17 cellular contexts compared by ENCODE assay signal in the genomic region with DNA sequence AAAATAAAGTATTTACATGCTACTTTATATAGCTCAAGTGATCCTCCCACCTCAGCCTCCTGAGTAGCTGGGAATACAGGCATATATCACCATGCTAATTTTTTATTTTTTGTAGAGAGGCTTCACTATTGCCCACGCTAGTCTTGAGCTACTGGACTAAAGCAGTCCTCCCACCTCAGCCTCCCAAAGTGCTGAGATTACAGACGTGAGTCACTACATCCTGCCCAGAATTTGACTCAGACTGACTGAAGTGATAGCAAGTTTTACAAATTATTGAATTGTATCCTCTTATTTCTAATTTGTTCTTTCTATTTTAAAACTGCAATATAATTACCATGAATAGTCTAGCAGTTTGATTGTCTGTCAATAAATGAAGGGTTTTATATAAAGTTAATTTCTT.
A peak's percentile ranks its signal among the peaks of the same experiment; 100 is the strongest.
DNase-seq lines count a peak whose midpoint lies in the region; ATAC-seq, FAIRE-seq and TF ChIP-seq lines count a peak whose summit lies in the region.
"Had no signal": no experiment of that assay in that cellular context is flagged by ENCODE, and none has a peak within 500 bp of the region (broad histone marks: within the 10 kb centered on the region; RNA-seq: fewer than 3 reads in every experiment).

No MANE protein-coding gene starts in this region.

- H3K27me3 ChIP-seq in OCI-LY3 (ENCODE audit: low read depth, low read length) = no peaks in the 10 kb centered on the region
- H3K27me3 ChIP-seq in testis = no peaks in the 10 kb centered on the region
- H3K27me3 ChIP-seq in small intestine (ENCODE audit: control insufficient read depth in 2 of 2, insufficient read depth in 2 of 2, low read length in 2 of 2) = no peaks in the 10 kb centered on the region
- H3K27me3 ChIP-seq: esophagus muscularis mucosa, transverse colon had no signal

- no peak for DNase-seq in natural killer cell treated with Interleukin-12 subunit alpha and Interleukin-12 subunit beta and Interleukin-15 and Interleukin-18, amount 100 ng/mL, for 72 hours (ENCODE audit: low spot score)
- no peak for DNase-seq in natural killer cell
- no peak for DNase-seq in chondrocyte (ENCODE audit: low spot score)
- DNase-seq in testis = peak; percentile 26
- no peak for DNase-seq in small intestine
- no peak for DNase-seq in frontal cortex (ENCODE audit: low spot score in 2 of 2)
- DNase-seq in NCI-H510A (lab: John Stamatoyannopoulos, UW) = no peak
- DNase-seq: NCI-H1694, NCI-H69, transverse colon had no signal

- no peak overlapping the region for H3K4me3 Mint-ChIP-seq in natural killer cell treated with Interleukin-12 subunit alpha and Interleukin-12 subunit beta and Interleukin-15 and Interleukin-18, amount 100 ng/mL, for 72 hours
- H3K4me3 Mint-ChIP-seq in natural killer cell (no peak overlapping the region), chondrocyte (ENCODE audit: unreplicated experiment) (no peak overlapping the region)
- H3K4me3 Mint-ChIP-seq: activated naive CD4-positive, alpha-beta T cell treated with anti-CD3 and anti-CD28 coated beads, Interleukin-2, amount 50 U/mL, for 24 hours; IgD-negative memory B cell; T-helper 2 cell treated with Interferon-gamma antibody and Interleukin-4, amounts not matched to agents 5 μg/mL and 100 μg/mL, for 36 hours had no signal

- peak overlapping the region in 1 of 2 donors; percentile 15 for H3K27ac Mint-ChIP-seq in natural killer cell treated with Interleukin-12 subunit alpha and Interleukin-12 subunit beta and Interleukin-15 and Interleukin-18, amount 100 ng/mL, for 72 hours
- H3K27ac Mint-ChIP-seq in natural killer cell (no peak overlapping the region), chondrocyte (ENCODE audit: unreplicated experiment) (peak overlapping the region; percentile 41)
- H3K27ac Mint-ChIP-seq: activated naive CD4-positive, alpha-beta T cell treated with anti-CD3 and anti-CD28 coated beads, Interleukin-2, amount 50 U/mL, for 24 hours; T-helper 2 cell treated with Interferon-gamma antibody and Interleukin-4, amounts not matched to agents 5 μg/mL and 100 μg/mL, for 36 hours had no signal

- peaks cover 8 to 15% of the 10 kb centered on the region in 2 donors for H3K4me1 Mint-ChIP-seq in natural killer cell treated with Interleukin-12 subunit alpha and Interleukin-12 subunit beta and Interleukin-15 and Interleukin-18, amount 100 ng/mL, for 72 hours (ENCODE audit: low read depth in 2 of 2)
- H3K4me1 Mint-ChIP-seq in natural killer cell (peaks cover 0 to 8% of the 10 kb centered on the region in 2 donors), chondrocyte (ENCODE audit: low read depth) (peaks cover 18% of the 10 kb centered on the region)
- H3K4me1 Mint-ChIP-seq: activated naive CD4-positive, alpha-beta T cell treated with anti-CD3 and anti-CD28 coated beads, Interleukin-2, amount 50 U/mL, for 24 hours had no signal

- no peak for FAIRE-seq in small intestine (lab: Jason Lieb, UNC)
- no peak for FAIRE-seq in frontal cortex (lab: Jason Lieb, UNC)
- FAIRE-seq: colon had no signal

- H3K27me3 Mint-ChIP-seq in natural killer cell treated with Interleukin-12 subunit alpha and Interleukin-12 subunit beta and Interleukin-15 and Interleukin-18, amount 100 ng/mL, for 72 hours = no peaks in the 10 kb centered on the region
- H3K27me3 Mint-ChIP-seq in natural killer cell (ENCODE audit: low read depth in 2 of 2) (no peaks in the 10 kb centered on the region), chondrocyte (ENCODE audit: low read depth) (no peaks in the 10 kb centered on the region)
- H3K27me3 Mint-ChIP-seq: activated naive CD4-positive, alpha-beta T cell treated with anti-CD3 and anti-CD28 coated beads, Interleukin-2, amount 50 U/mL, for 24 hours; IgD-negative memory B cell had no signal

- H3K9ac ChIP-seq in OCI-LY3 (ENCODE audit: low read length) = no peak overlapping the region

- peak overlapping the region; percentile 41; the same call in 1 of the 2 replicates for H3K4me2 ChIP-seq in OCI-LY3 (ENCODE audit: low read length)

- TF ChIP-seq CTCF in natural killer cell (IDR thresholded peaks at IDR 0.05) = no peak
- no peak for TF ChIP-seq CTCF in OCI-LY3 (IDR thresholded peaks at IDR 0.05; ENCODE audit: low read depth, low read length)
- no peak for TF ChIP-seq CTCF in chondrocyte (IDR thresholded peaks at IDR 0.05)
- TF ChIP-seq CTCF in testis (IDR thresholded peaks at IDR 0.05) = no peak

- H3K36me3 ChIP-seq in OCI-LY3 (replicated peaks; ENCODE audit: low read depth, low read length) = peaks cover 15% of the 10 kb centered on the region
- no peaks in the 10 kb centered on the region for H3K36me3 ChIP-seq in testis (ENCODE audit: low read depth, missing control alignments)
- H3K36me3 ChIP-seq in small intestine (ENCODE audit: control insufficient read depth in 2 of 2, insufficient read depth in 2 of 2, low read length in 2 of 2) = peaks cover 2 to 5% of the 10 kb centered on the region in 2 donors

- no peaks in the 10 kb centered on the region for H3K9me3 Mint-ChIP-seq in natural killer cell treated with Interleukin-12 subunit alpha and Interleukin-12 subunit beta and Interleukin-15 and Interleukin-18, amount 100 ng/mL, for 72 hours
- no peaks in the 10 kb centered on the region for H3K9me3 Mint-ChIP-seq in natural killer cell
- H3K9me3 Mint-ChIP-seq in chondrocyte (ENCODE audit: low read depth) = no peaks in the 10 kb centered on the region
- H3K9me3 Mint-ChIP-seq: activated naive CD4-positive, alpha-beta T cell treated with anti-CD3 and anti-CD28 coated beads, Interleukin-2, amount 50 U/mL, for 24 hours; T-helper 2 cell treated with Interferon-gamma antibody and Interleukin-4, amounts not matched to agents 5 μg/mL and 100 μg/mL, for 36 hours had no signal

- WGBS in testis, 2 donors = 49 to 65% methylated on average over 2 of the region's 2 CpGs
- 57 to 80% (median 68%) methylated on average over 2 of the region's 2 CpGs for WGBS in small intestine, 3 donors

- peaks cover 43% of the 10 kb centered on the region for H3K4me1 ChIP-seq in OCI-LY3 (ENCODE audit: low read length)
- H3K4me1 ChIP-seq in testis = no peaks in the 10 kb centered on the region
- no peaks in the 10 kb centered on the region for H3K4me1 ChIP-seq in small intestine (ENCODE audit: control insufficient read depth in 2 of 2, insufficient read depth in 1 of 2, low read depth in 1 of 2, low read length in 1 of 2)
- H3K4me1 ChIP-seq: esophagus muscularis mucosa, transverse colon had no signal

- peaks cover 5% of the 10 kb centered on the region for H3K36me3 Mint-ChIP-seq in natural killer cell treated with Interleukin-12 subunit alpha and Interleukin-12 subunit beta and Interleukin-15 and Interleukin-18, amount 100 ng/mL, for 72 hours
- H3K36me3 Mint-ChIP-seq in natural killer cell (peaks cover 7% of the 10 kb centered on the region), chondrocyte (ENCODE audit: low read depth) (peaks cover 2% of the 10 kb centered on the region)

- H4K20me1 ChIP-seq in OCI-LY3 (ENCODE audit: insufficient read depth, low read length) = no peaks in the 10 kb centered on the region

- no peak overlapping the region for H3K4me3 ChIP-seq in OCI-LY3 (ENCODE audit: low read length)
- H3K4me3 ChIP-seq in testis = no peak overlapping the region
- H3K4me3 ChIP-seq in small intestine (ENCODE audit: low read depth in 1 of 2, low read length in 2 of 2) = no peak overlapping the region
- H3K4me3 ChIP-seq: esophagus muscularis mucosa, transverse colon had no signal

- H2AFZ ChIP-seq in OCI-LY3 (ENCODE audit: low read depth, low read length) = no peak overlapping the region

- ATAC-seq in natural killer cell treated with Interleukin-12 subunit alpha and Interleukin-12 subunit beta and Interleukin-15 and Interleukin-18, amount 100 ng/mL, for 72 hours = peak; percentile 63 to 73
- ATAC-seq in natural killer cell = no peak
- ATAC-seq: Right ventricle myocardium inferior had no signal

- no peaks in the 10 kb centered on the region for H3K79me2 ChIP-seq in OCI-LY3 (ENCODE audit: low read length)

- intact Hi-C loops in natural killer cell (cut with micrococcal nuclease) = no loop called here
- intact Hi-C loops in testis (cut with DNase I; ENCODE audit: low total_unique reads) = no loop called here

- 0 out of 2 replicates have a peak, but pooled peaks cover 6% of the 10 kb centered on the region for H3K9me3 ChIP-seq in OCI-LY3 (ENCODE audit: insufficient read depth, low read length)
- H3K9me3 ChIP-seq in testis = no peaks in the 10 kb centered on the region
- no peaks in the 10 kb centered on the region for H3K9me3 ChIP-seq in small intestine (ENCODE audit: control insufficient read depth, low read depth)
- H3K9me3 ChIP-seq: esophagus muscularis mucosa, transverse colon had no signal

- H3K27ac ChIP-seq in OCI-LY3 (ENCODE audit: low read length) = peak overlapping the region; percentile 47; the same call in 1 of the 2 replicates
- H3K27ac ChIP-seq in testis = peak overlapping the region in 1 of 2 donors; percentile 27
- H3K27ac ChIP-seq in small intestine (ENCODE audit: low read depth in 1 of 2, low read length in 1 of 2) = no peak overlapping the region
- H3K27ac ChIP-seq: esophagus muscularis mucosa, transverse colon had no signal

- no peak for TF ChIP-seq POLR2A in testis (IDR thresholded peaks at IDR 0.05)

Comparison
In these comparisons a context has a peak if more than half of its experiments do, and no peak if none do; other contexts are left out.
1. ATAC-seq: peak in natural killer cell treated with Interleukin-12 subunit alpha and Interleukin-12 subunit beta and Interleukin-15 and Interleukin-18, amount 100 ng/mL, for 72 hours (2 of 2); none in natural killer cell (0 of 3).